ENCODE assay signal across 11 cellular contexts in genomic region chr19:41877490-41877876, GRCh38. TPM values are rescaled to one million over a fixed set of nuclear protein-coding genes. Genes with fewer than 3 reads are reported as not detected.
DNase-seq lines count a peak whose midpoint lies in the region; ATAC-seq and TF ChIP-seq lines count a peak whose summit lies in the region.
"Had no signal": no experiment of that assay in that cellular context is flagged by ENCODE, and none has a peak within 500 bp of the region (broad histone marks: within the 10 kb centered on the region; RNA-seq: fewer than 3 reads in every experiment).

No MANE protein-coding gene starts in this region.

- peaks cover 29 to 38% (median 33%) of the 10 kb centered on the region in 3 donors for H3K4me1 Mint-ChIP-seq in IgD-negative memory B cell
- peaks cover 65% of the 10 kb centered on the region for H3K4me1 Mint-ChIP-seq in activated CD4-positive, alpha-beta memory T cell treated with anti-CD3 and anti-CD28 coated beads for 36 hours (ENCODE audit: low read depth)
- H3K4me1 Mint-ChIP-seq in natural killer cell, result peaks cover 32 to 75% of the 10 kb centered on the region in 2 donors

- H3K9me3 Mint-ChIP-seq in IgD-negative memory B cell (no peaks in the 10 kb centered on the region), natural killer cell (no peaks in the 10 kb centered on the region)
- no peaks in the 10 kb centered on the region for H3K9me3 Mint-ChIP-seq in activated CD4-positive, alpha-beta memory T cell treated with anti-CD3 and anti-CD28 coated beads for 36 hours

- H3K4me3 Mint-ChIP-seq in IgD-negative memory B cell, result peak overlapping the region; percentile 93 to 100 (median 98)
- peak overlapping the region; percentile 32 for H3K4me3 Mint-ChIP-seq in activated CD4-positive, alpha-beta memory T cell treated with anti-CD3 and anti-CD28 coated beads for 36 hours
- peak overlapping the region; percentile 47 for H3K4me3 Mint-ChIP-seq in natural killer cell

- no peaks in the 10 kb centered on the region for H3K79me2 ChIP-seq in PC-3 (ENCODE audit: low read length)

- H3K9me3 ChIP-seq in PC-3 (ENCODE audit: low read length) (no peaks in the 10 kb centered on the region), tibial artery (no peaks in the 10 kb centered on the region)

- ATAC-seq in natural killer cell (no peak), PC-3 (no peak), GM19035 (IDR thresholded peaks at IDR 0.05; ENCODE audit: unreplicated experiment) (no peak)

- H3K36me3 Mint-ChIP-seq in IgD-negative memory B cell, result peaks cover 2% of the 10 kb centered on the region
- peaks cover 7% of the 10 kb centered on the region for H3K36me3 Mint-ChIP-seq in activated CD4-positive, alpha-beta memory T cell treated with anti-CD3 and anti-CD28 coated beads for 36 hours
- H3K36me3 Mint-ChIP-seq in natural killer cell, result no peaks in the 10 kb centered on the region

- H3K36me3 ChIP-seq in PC-3 (ENCODE audit: low read depth, low read length) (no peaks in the 10 kb centered on the region), tibial artery (peaks cover 0 to 2% (median 0%) of the 10 kb centered on the region in 3 donors)

- intact Hi-C loops in activated CD4-positive, alpha-beta memory T cell treated with anti-CD3 and anti-CD28 coated beads for 36 hours (cut with micrococcal nuclease), result loop anchor here (10.0 kb wide), 1 partner anchor 317 kb away; no protein-coding TSS in a partner anchor
- intact Hi-C loops in natural killer cell (cut with micrococcal nuclease), result no loop called here
- intact Hi-C loops in PC-3 (cut with micrococcal nuclease), result no loop called here
- intact Hi-C loops in tibial artery (cut with DNase I; ENCODE audit: low total_unique reads), result no loop called here

- H3K4me3 ChIP-seq in GM12864 (ENCODE audit: low read depth, low read length), result peak overlapping the region; percentile 84
- H3K4me3 ChIP-seq in PC-3 (ENCODE audit: low read length), result no peak overlapping the region
- no peak overlapping the region for H3K4me3 ChIP-seq in tibial artery

- H3K9me2 ChIP-seq in PC-3 (replicated peaks; ENCODE audit: low read length), result no peaks in the 10 kb centered on the region

- no peak overlapping the region for H3K4me2 ChIP-seq in PC-3 (ENCODE audit: low read length)

- no peak for DNase-seq in GM12864 (ENCODE audit: low read depth)
- no peak for DNase-seq in activated CD4-positive, alpha-beta memory T cell treated with anti-CD3 and anti-CD28 coated beads for 36 hours
- DNase-seq in natural killer cell, result no peak
- DNase-seq in NCI-H2107 treated with DMSO at 0.1 percent for 48 hours (lab: John Stamatoyannopoulos, UW; ENCODE audit: unreplicated experiment), result no peak
- DNase-seq in PC-3, result no peak
- DNase-seq in tibial artery, result no peak
- DNase-seq: NCI-H510A treated with DMSO at 0.1 percent for 48 hours had no signal

- H3K4me1 ChIP-seq in PC-3 (ENCODE audit: insufficient read depth, low read length), result peaks cover 8% of the 10 kb centered on the region; the same call in 1 of the 2 replicates
- H3K4me1 ChIP-seq in tibial artery, result peaks cover 0 to 4% (median 2%) of the 10 kb centered on the region in 4 donors

- H3K9ac ChIP-seq in PC-3 (ENCODE audit: low read length), result no peak overlapping the region

- H3K27me3 Mint-ChIP-seq in IgD-negative memory B cell (no peaks in the 10 kb centered on the region), natural killer cell (ENCODE audit: low read depth in 2 of 2) (no peaks in the 10 kb centered on the region)
- H3K27me3 Mint-ChIP-seq in activated CD4-positive, alpha-beta memory T cell treated with anti-CD3 and anti-CD28 coated beads for 36 hours, result no peaks in the 10 kb centered on the region

- no peak overlapping the region for H3K27ac ChIP-seq in PC-3 (ENCODE audit: low read length)
- no peak overlapping the region for H3K27ac ChIP-seq in tibial artery

- peak overlapping the region; percentile 98 to 100 (median 99) for H3K27ac Mint-ChIP-seq in IgD-negative memory B cell
- H3K27ac Mint-ChIP-seq in activated CD4-positive, alpha-beta memory T cell treated with anti-CD3 and anti-CD28 coated beads for 36 hours, result peak overlapping the region; percentile 81
- H3K27ac Mint-ChIP-seq in natural killer cell, result peak overlapping the region; percentile 95 to 97

- no TSS peak for BruUV-seq in PC-3 (replicated peaks; lab: Mats Ljungman, UMichigan)

- TF ChIP-seq CTCF in GM12864 (IDR thresholded peaks at IDR 0.05; ENCODE audit: low read depth, low read length, missing control alignments) (no peak), natural killer cell (IDR thresholded peaks at IDR 0.05) (no peak), PC-3 (conservative IDR thresholded peaks at IDR 0.05; ENCODE audit: low read depth, low read length) (no peak), tibial artery (IDR thresholded peaks at IDR 0.05) (no peak)

- H3F3A ChIP-seq in PC-3 (ENCODE audit: low read length, unreplicated experiment), result no peaks in the 10 kb centered on the region

- H4K20me1 ChIP-seq in PC-3 (ENCODE audit: low read length), result no peaks in the 10 kb centered on the region

- H3K27me3 ChIP-seq in PC-3 (ENCODE audit: low read length), result no peaks in the 10 kb centered on the region
- H3K27me3 ChIP-seq in tibial artery, result no peaks in the 10 kb centered on the region

- POLR2A ChIA-PET in activated CD4-positive, alpha-beta memory T cell treated with anti-CD3 and anti-CD28 coated beads for 36 hours (lab: Charles Lee), result interaction anchor here (1.0 to 1.4 kb wide), 2 partner anchors 15 to 17 kb away, joined by 3 to 4 read pairs; partner anchors contain the start of gene RPS19
- POLR2A ChIA-PET in PC-3 (lab: Charles Lee; ENCODE audit: unreplicated experiment), result no interaction called here

- no peak overlapping the region for H2AFZ ChIP-seq in PC-3 (ENCODE audit: low read length)

- CTCF ChIA-PET in activated CD4-positive, alpha-beta memory T cell treated with anti-CD3 and anti-CD28 coated beads for 36 hours (lab: Charles Lee), result interaction anchor here (1.0 to 8.3 kb wide), 2 partner anchors 7 to 74 kb away, joined by 3 to 119 read pairs; partner anchors contain the start of gene ARHGEF1
- CTCF ChIA-PET in PC-3 (lab: Charles Lee), result no interaction called here

RNA-seq across cellular contexts. Expression of gene CD79A, which starts 0.4 kb away (rescaled TPM):
- 3,141 TPM for polyA plus RNA-seq in IgD-negative memory B cell
- 1 to 10 TPM; 1.5 to 1.6 TPM for total RNA-seq in activated CD4-positive, alpha-beta memory T cell treated with anti-CD3 and anti-CD28 coated beads for 36 hours
- total RNA-seq in natural killer cell (10 to 100 TPM in 1 of 3 donors, 1 to 10 TPM in 2; 5.6 to 35.5 (median 6.0) TPM), PC-3 (2014; rRNA removed) (0.11 TPM in 1 of 2 replicates, not detected in the other)
- total RNA-seq: cerebellum had no signal
- polyA plus RNA-seq: neural cell had no signal

RNA-seq across cellular contexts. Expression of gene ARHGEF1, which starts 5.5 kb away (rescaled TPM):
- 203 TPM for polyA plus RNA-seq in IgD-negative memory B cell
- total RNA-seq in activated CD4-positive, alpha-beta memory T cell treated with anti-CD3 and anti-CD28 coated beads for 36 hours, result 100 to 1,000 TPM; 298 to 327 TPM
- total RNA-seq in natural killer cell, result 1,000 to 10,000 TPM; 1,177 to 1,409 (median 1,354) TPM
- 50.8 and 64.3 TPM in 2 replicates for total RNA-seq in PC-3 (2014; rRNA removed)

RNA-seq across cellular contexts. Expression of gene RPS19, which starts 17.4 kb away (rescaled TPM):
- 7,882 TPM for polyA plus RNA-seq in IgD-negative memory B cell
- 1,000 to 10,000 TPM; 3,181 to 3,314 TPM for total RNA-seq in activated CD4-positive, alpha-beta memory T cell treated with anti-CD3 and anti-CD28 coated beads for 36 hours
- total RNA-seq in natural killer cell (1,000 to 10,000 TPM; 1,358 to 1,814 (median 1,709) TPM), PC-3 (2014; rRNA removed) (1,687 and 1,830 TPM in 2 replicates)

RNA-seq across cellular contexts. Expression of gene DMRTC2, which starts 32.6 kb away (rescaled TPM):
- not detected for polyA plus RNA-seq in IgD-negative memory B cell
- not detected for total RNA-seq in activated CD4-positive, alpha-beta memory T cell treated with anti-CD3 and anti-CD28 coated beads for 36 hours
- total RNA-seq in natural killer cell (not detected), PC-3 (2014; rRNA removed) (not detected in 2 replicates)
- total RNA-seq: cerebellum had no signal
- polyA plus RNA-seq: neural cell had no signal

RNA-seq across cellular contexts. Expression of gene LYPD4, which starts 33.0 kb away (rescaled TPM):
- polyA plus RNA-seq in IgD-negative memory B cell, result not detected
- not detected for total RNA-seq in activated CD4-positive, alpha-beta memory T cell treated with anti-CD3 and anti-CD28 coated beads for 36 hours
- not detected for total RNA-seq in natural killer cell
- not detected in 2 replicates for total RNA-seq in PC-3 (2014; rRNA removed)
- total RNA-seq: cerebellum had no signal
- polyA plus RNA-seq: neural cell had no signal

Comparison
In these comparisons a context has a peak if more than half of its experiments do, and no peak if none do; other contexts are left out.
1. H3K4me3 Mint-ChIP-seq: peak in every context shown above with its lines; median percentile 98 in IgD-negative memory B cell; 47 in natural killer cell; 32 in activated CD4-positive, alpha-beta memory T cell treated with anti-CD3 and anti-CD28 coated beads for 36 hours.